9 cellular contexts compared by ENCODE assay signal in the genomic region with DNA sequence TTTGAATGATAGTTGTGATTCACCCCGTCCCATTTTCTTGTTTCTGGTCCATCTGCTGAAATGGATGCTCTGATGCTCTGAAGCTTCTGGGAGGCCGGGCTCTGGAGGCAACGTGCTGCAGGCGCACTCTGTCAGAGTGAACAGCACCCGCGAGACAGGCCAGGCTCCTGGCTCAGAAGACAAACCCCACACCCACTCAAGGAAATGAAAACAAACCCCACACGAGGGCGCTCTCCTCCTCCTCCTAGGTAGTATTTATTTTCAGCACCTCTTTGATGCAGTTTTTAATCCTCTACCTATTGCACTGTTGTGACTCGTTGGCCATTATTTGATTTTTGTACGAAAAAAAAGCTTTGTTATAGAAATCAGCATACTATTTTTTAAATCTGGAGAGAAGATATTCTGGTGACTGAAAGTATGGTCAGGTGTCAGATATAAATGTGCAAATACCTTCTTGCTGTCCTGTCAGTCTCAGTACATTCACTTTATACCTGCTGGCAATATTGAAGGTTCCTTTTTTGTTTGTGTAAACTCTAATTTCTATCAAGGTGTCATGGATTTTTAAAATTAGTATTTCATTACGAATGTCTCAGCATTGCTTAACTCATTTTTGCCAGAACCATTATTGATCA. TPM values are rescaled to one million over a fixed set of nuclear protein-coding genes. Genes with fewer than 3 reads are reported as not detected.
DNase-seq lines count a peak whose midpoint lies in the region; ATAC-seq and TF ChIP-seq lines count a peak whose summit lies in the region.
"Had no signal": no experiment of that assay in that cellular context is flagged by ENCODE, and none has a peak within 500 bp of the region (broad histone marks: within the 10 kb centered on the region; RNA-seq: fewer than 3 reads in every experiment).

No MANE protein-coding gene starts in this region.

- H3K27me3 ChIP-seq in PC-3 (ENCODE audit: low read length) (no peaks in the 10 kb centered on the region), foreskin keratinocyte (peaks cover 15% of the 10 kb centered on the region), rectal smooth muscle tissue (ENCODE audit: control insufficient read depth, insufficient read depth, low read length) (no peaks in the 10 kb centered on the region)

- H3K27ac ChIP-seq in PC-3 (ENCODE audit: low read length) (no peak overlapping the region), foreskin keratinocyte (no peak overlapping the region), rectal smooth muscle tissue (ENCODE audit: low read depth, low read length) (peak overlapping the region; percentile 14)

- H3K36me3 ChIP-seq in PC-3 (ENCODE audit: low read depth, low read length) (no peaks in the 10 kb centered on the region), rectal smooth muscle tissue (ENCODE audit: control insufficient read depth, insufficient read depth, low read length) (no peaks in the 10 kb centered on the region)

- H3K4me2 ChIP-seq in PC-3 (ENCODE audit: low read length), result no peak overlapping the region

- no peaks in the 10 kb centered on the region for H3K36me3 Mint-ChIP-seq in activated T-helper 1 cell treated with anti-CD3 and anti-CD28 coated beads, Interleukin-12 subunit alpha, Interleukin-12 subunit beta, Interleukin-2, Interleukin-4 antibody, amounts not matched to agents 30 ng/mL and 10 ng/mL and 1 ng/mL, durations not matched to agents 14 hours and 24 hours and 36 hours (ENCODE audit: low read depth)

- H3K9me3 Mint-ChIP-seq in activated T-helper 1 cell treated with anti-CD3 and anti-CD28 coated beads, Interleukin-12 subunit alpha, Interleukin-12 subunit beta, Interleukin-2, Interleukin-4 antibody, amounts not matched to agents 30 ng/mL and 10 ng/mL and 1 ng/mL, durations not matched to agents 14 hours and 24 hours and 36 hours, result no peaks in the 10 kb centered on the region

- H2AFZ ChIP-seq in PC-3 (ENCODE audit: low read length), result no peak overlapping the region

- H3K4me3 ChIP-seq in AG04449 (ENCODE audit: low read depth, low read length) (no peak overlapping the region), PC-3 (ENCODE audit: low read length) (no peak overlapping the region), rectal smooth muscle tissue (ENCODE audit: low read length) (no peak overlapping the region)

- peaks cover 26% of the 10 kb centered on the region for H3K27me3 Mint-ChIP-seq in activated T-helper 1 cell treated with anti-CD3 and anti-CD28 coated beads, Interleukin-12 subunit alpha, Interleukin-12 subunit beta, Interleukin-2, Interleukin-4 antibody, amounts not matched to agents 30 ng/mL and 10 ng/mL and 1 ng/mL, durations not matched to agents 14 hours and 24 hours and 36 hours (ENCODE audit: insufficient read depth)

- no peak overlapping the region for H3K27ac Mint-ChIP-seq in activated T-helper 1 cell treated with anti-CD3 and anti-CD28 coated beads, Interleukin-12 subunit alpha, Interleukin-12 subunit beta, Interleukin-2, Interleukin-4 antibody, amounts not matched to agents 30 ng/mL and 10 ng/mL and 1 ng/mL, durations not matched to agents 14 hours and 24 hours and 36 hours

- DNase-seq in AG04449 (ENCODE audit: low read depth, low spot score) (no peak), PC-3 (peak; percentile 68), foreskin keratinocyte (no peak), DMS79 (lab: John Stamatoyannopoulos, UW) (no peak), posterior vena cava (ENCODE audit: low spot score) (no peak)
- peak; percentile 48 for DNase-seq in activated T-helper 1 cell treated with anti-CD3 and anti-CD28 coated beads, Interleukin-12 subunit alpha, Interleukin-12 subunit beta, Interleukin-2, Interleukin-4 antibody, amounts not matched to agents 30 ng/mL and 10 ng/mL and 1 ng/mL, durations not matched to agents 14 hours and 24 hours and 36 hours (ENCODE audit: low spot score)

- no peaks in the 10 kb centered on the region for H3F3A ChIP-seq in PC-3 (ENCODE audit: low read length, unreplicated experiment)

- H3K79me2 ChIP-seq in PC-3 (ENCODE audit: low read length), result no peaks in the 10 kb centered on the region

- no peaks in the 10 kb centered on the region for H4K20me1 ChIP-seq in PC-3 (ENCODE audit: low read length)

- POLR2A ChIA-PET in AG04449 (lab: Yijun Ruan, JAX), result no interaction called here
- POLR2A ChIA-PET in PC-3 (lab: Charles Lee; ENCODE audit: unreplicated experiment), result interaction anchor here (0.9 kb wide), 1 partner anchor 135 kb away, joined by 14 read pairs; the partner anchor contains the start of gene PDCL3

- BruUV-seq in PC-3 (replicated peaks; lab: Mats Ljungman, UMichigan), result no TSS peak

- H3K4me1 ChIP-seq in PC-3 (ENCODE audit: insufficient read depth, low read length), result no peaks in the 10 kb centered on the region
- no peaks in the 10 kb centered on the region for H3K4me1 ChIP-seq in foreskin keratinocyte
- peaks cover 4% of the 10 kb centered on the region for H3K4me1 ChIP-seq in rectal smooth muscle tissue (ENCODE audit: control insufficient read depth, insufficient read depth, low read length)

- H3K4me3 Mint-ChIP-seq in activated T-helper 1 cell treated with anti-CD3 and anti-CD28 coated beads, Interleukin-12 subunit alpha, Interleukin-12 subunit beta, Interleukin-2, Interleukin-4 antibody, amounts not matched to agents 30 ng/mL and 10 ng/mL and 1 ng/mL, durations not matched to agents 14 hours and 24 hours and 36 hours, result no peak overlapping the region

- ATAC-seq in GM18868 (IDR thresholded peaks at IDR 0.05; ENCODE audit: unreplicated experiment) (peak; percentile 77), PC-3 (peak; percentile 88), foreskin keratinocyte (peak; percentile 38)

- no peaks in the 10 kb centered on the region for H3K9me2 ChIP-seq in PC-3 (replicated peaks; ENCODE audit: low read length)

- intact Hi-C loops in PC-3 (cut with micrococcal nuclease) (loop anchor here (2.0 kb wide), 1 partner anchor 133 kb away; no protein-coding TSS in a partner anchor), posterior vena cava (cut with DNase I) (no loop called here)
- intact Hi-C loops in activated T-helper 1 cell treated with anti-CD3 and anti-CD28 coated beads, Interleukin-12 subunit alpha, Interleukin-12 subunit beta, Interleukin-2, Interleukin-4 antibody, amounts not matched to agents 30 ng/mL and 10 ng/mL and 1 ng/mL, durations not matched to agents 14 hours and 24 hours and 36 hours (cut with micrococcal nuclease), result loop anchor here (10.0 kb wide), 1 partner anchor 557 kb away; no protein-coding TSS in a partner anchor

- H3K4me1 Mint-ChIP-seq in activated T-helper 1 cell treated with anti-CD3 and anti-CD28 coated beads, Interleukin-12 subunit alpha, Interleukin-12 subunit beta, Interleukin-2, Interleukin-4 antibody, amounts not matched to agents 30 ng/mL and 10 ng/mL and 1 ng/mL, durations not matched to agents 14 hours and 24 hours and 36 hours (ENCODE audit: low read depth), result peaks cover 5% of the 10 kb centered on the region

- no peaks in the 10 kb centered on the region for H3K9me3 ChIP-seq in PC-3 (ENCODE audit: low read length)

- peak; percentile 38 for TF ChIP-seq CTCF in AG04449 (IDR thresholded peaks at IDR 0.05; ENCODE audit: insufficient read depth, low read length, missing control alignments)
- peak; percentile 70 for TF ChIP-seq CTCF in PC-3 (conservative IDR thresholded peaks at IDR 0.05; ENCODE audit: low read depth, low read length)
- peak; percentile 56 for TF ChIP-seq CTCF in foreskin keratinocyte (conservative IDR thresholded peaks at IDR 0.05)

- CTCF ChIA-PET in AG04449 (lab: Yijun Ruan, JAX) (interaction anchor here (0.7 kb wide), 1 partner anchor 11 kb away, joined by 3 read pairs; no protein-coding TSS in a partner anchor), PC-3 (lab: Charles Lee) (no interaction called here)

- H3K9ac ChIP-seq in PC-3 (ENCODE audit: low read length), result no peak overlapping the region
- H3K9ac ChIP-seq in rectal smooth muscle tissue (ENCODE audit: low read length), result no peak overlapping the region

RNA-seq across cellular contexts. Expression of gene CHST10, which starts 10.3 kb away (rescaled TPM):
- 13.4 and 17.8 TPM in 2 replicates for total RNA-seq in PC-3 (2014; rRNA removed)
- total RNA-seq in activated T-helper 1 cell treated with anti-CD3 and anti-CD28 coated beads, Interleukin-12 subunit alpha, Interleukin-12 subunit beta, Interleukin-2, Interleukin-4 antibody, amounts not matched to agents 30 ng/mL and 10 ng/mL and 1 ng/mL, durations not matched to agents 14 hours and 24 hours and 36 hours, result 7.4 and 7.8 TPM in 2 replicates
- total RNA-seq in foreskin keratinocyte, result 4.1 and 6.6 TPM in 2 replicates
- 3.5 and 4.4 TPM in 2 replicates for polyA plus RNA-seq in foreskin keratinocyte
- total RNA-seq in posterior vena cava, result 1 to 10 TPM; 6.3 to 6.9 TPM

RNA-seq across cellular contexts. Expression of gene NMS, which starts 42.5 kb away (rescaled TPM):
- total RNA-seq in PC-3 (2014; rRNA removed) (not detected in 2 replicates), foreskin keratinocyte (not detected in 2 replicates), posterior vena cava (not detected)
- total RNA-seq in activated T-helper 1 cell treated with anti-CD3 and anti-CD28 coated beads, Interleukin-12 subunit alpha, Interleukin-12 subunit beta, Interleukin-2, Interleukin-4 antibody, amounts not matched to agents 30 ng/mL and 10 ng/mL and 1 ng/mL, durations not matched to agents 14 hours and 24 hours and 36 hours, result not detected in 2 replicates
- not detected in 2 replicates for polyA plus RNA-seq in foreskin keratinocyte
- total RNA-seq: mononuclear cell had no signal

Comparison
In these comparisons a context has a peak if more than half of its experiments do, and no peak if none do; other contexts are left out.
1. DNase-seq: peak in PC-3 (single experiment) and activated T-helper 1 cell treated with anti-CD3 and anti-CD28 coated beads, Interleukin-12 subunit alpha, Interleukin-12 subunit beta, Interleukin-2, Interleukin-4 antibody, amounts not matched to agents 30 ng/mL and 10 ng/mL and 1 ng/mL, durations not matched to agents 14 hours and 24 hours and 36 hours (single experiment); none in AG04449 (single experiment), foreskin keratinocyte (0 of 2), DMS79 (single experiment) and posterior vena cava (single experiment).
2. ATAC-seq: peak in every context shown above with its lines; median percentile 88 in PC-3; 77 in GM18868; 38 in foreskin keratinocyte.
3. intact Hi-C loops: an anchor here in PC-3 (2.0 kb wide) and activated T-helper 1 cell treated with anti-CD3 and anti-CD28 coated beads, Interleukin-12 subunit alpha, Interleukin-12 subunit beta, Interleukin-2, Interleukin-4 antibody, amounts not matched to agents 30 ng/mL and 10 ng/mL and 1 ng/mL, durations not matched to agents 14 hours and 24 hours and 36 hours (10.0 kb wide); none called in posterior vena cava.
4. Peak in every context shown above with its lines, with median percentiles within 50 percentile points of each other: CTCF ChIP-seq.